In the genomic region with DNA sequence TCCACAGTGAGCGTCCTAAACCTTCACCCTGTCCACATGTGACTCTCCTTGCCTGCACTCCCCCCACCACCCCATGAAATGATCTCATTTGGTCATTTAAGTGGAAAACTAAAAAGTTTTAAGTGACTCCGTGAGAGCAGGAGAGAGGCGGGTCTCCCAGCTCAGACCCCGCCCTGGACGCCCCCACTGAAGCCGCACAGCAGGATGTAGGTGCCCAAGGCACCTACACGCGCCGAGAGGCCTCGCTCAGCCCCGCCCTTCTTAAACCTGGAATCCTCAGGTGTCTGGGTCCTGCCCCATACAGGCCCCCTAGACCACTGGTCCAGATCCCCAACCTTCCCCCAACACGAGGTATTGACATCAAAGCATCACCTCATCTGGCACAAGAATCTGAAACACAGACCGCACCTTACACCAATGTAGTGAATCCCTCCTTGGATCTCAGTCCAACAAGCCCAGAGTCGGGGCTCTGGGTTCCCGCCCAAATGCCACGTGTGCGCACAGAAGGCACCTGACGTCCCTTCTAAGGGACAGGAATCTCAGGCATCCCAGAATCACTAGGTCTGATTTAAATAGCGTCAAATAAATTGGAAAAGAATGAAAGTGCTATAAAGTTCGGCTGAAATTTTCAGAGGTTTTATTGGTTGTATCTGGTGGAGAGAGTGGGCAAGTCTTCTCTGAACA, we compare ENCODE assay signal across 28 cellular contexts. TPM values are rescaled to one million over a fixed set of nuclear protein-coding genes. Genes with fewer than 3 reads are reported as not detected.
"Had no signal": no experiment of that assay in that cellular context is flagged by ENCODE, and none has a peak within 500 bp of the region (broad histone marks: within the 10 kb centered on the region; RNA-seq: fewer than 3 reads in every experiment).

No MANE protein-coding gene starts in this region.

- H3K27me3 ChIP-seq: Peyer's patch had no signal

- H3K36me3 ChIP-seq: Peyer's patch had no signal

- H3K9ac ChIP-seq: KMS-11, SK-N-SH had no signal

- H3K27ac ChIP-seq: KMS-11, Peyer's patch had no signal

- H3K4me3 ChIP-seq: Peyer's patch had no signal

- H3K9me3 ChIP-seq: Peyer's patch, SK-N-SH had no signal

- DNase-seq: IMR-90, Kasumi-1, MM.1S, NCI-H1092 treated with DMSO at 0.1 percent for 48 hours, NCI-H1417, NCI-H1436 treated with DMSO at 0.1 percent for 48 hours, NCI-H1694, NCI-H187 treated with DMSO at 0.1 percent for 48 hours, NCI-H2029 treated with DMSO at 0.1 percent for 48 hours, NCI-H2171 treated with DMSO at 0.1 percent for 48 hours, NCI-H2227 treated with DMSO at 0.1 percent for 48 hours, NCI-H524, NCI-H526 treated with DMSO at 0.1 percent for 48 hours, NCI-H748 treated with DMSO at 0.1 percent for 48 hours, PC-3, Peyer's patch, SHP77, SK-N-SH, SW 1271, T-cell had no signal

- H3K4me1 ChIP-seq: Peyer's patch had no signal

- H3K4me2 ChIP-seq: KMS-11, SK-N-SH had no signal

- FAIRE-seq: HepG2 had no signal

- ATAC-seq: HepG2, T-cell had no signal

RNA-seq across cellular contexts. Expression of gene IGFL1, which starts 3.5 kb away (rescaled TPM):
- total RNA-seq: HepG2, HT1080, IMR-90, M059J, NCI-H460, OCI-LY7, Peyer's patch, RPMI7951, SK-MEL-5, T-cell had no signal
- polyA plus RNA-seq: HepG2, IMR-90, SK-N-SH had no signal
